ENCODE assay signal across 13 cellular contexts in the genomic region with DNA sequence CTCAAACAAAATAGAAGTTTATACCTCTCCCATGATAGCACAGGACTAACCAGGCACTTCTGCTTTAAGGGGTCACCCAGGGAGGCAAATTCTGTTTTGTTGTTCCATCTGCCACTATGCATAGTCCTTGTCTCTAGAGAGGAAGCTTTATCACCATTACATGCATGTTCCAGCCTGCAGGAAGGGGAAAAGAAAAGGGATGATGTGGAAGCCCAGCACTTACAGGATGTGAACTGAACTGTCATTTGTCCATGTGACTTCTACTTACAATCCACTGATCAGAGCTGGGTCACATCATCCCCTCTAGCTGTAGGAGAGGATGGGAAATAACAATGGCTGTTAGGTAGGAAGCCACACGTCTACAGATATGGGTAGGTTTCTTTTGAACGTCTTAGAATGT.
"Had no signal": no experiment of that assay in that cellular context is flagged by ENCODE, and none has a peak within 500 bp of the region (broad histone marks: within the 10 kb centered on the region; RNA-seq: fewer than 3 reads in every experiment).

No MANE protein-coding gene starts in this region.

- FAIRE-seq: TTC549 had no signal

- H3K4me3 ChIP-seq: cardiac muscle cell, dorsolateral prefrontal cortex, sigmoid colon, testis, upper lobe of left lung had no signal

- H3K4me1 ChIP-seq: sigmoid colon, testis, upper lobe of left lung had no signal

- H3K27me3 ChIP-seq: cardiac muscle cell, dorsolateral prefrontal cortex, sigmoid colon, testis, upper lobe of left lung had no signal

- H3K36me3 ChIP-seq: cardiac muscle cell, neutrophil, sigmoid colon, upper lobe of left lung had no signal

- DNase-seq: activated CD4-positive, alpha-beta T cell treated with anti-CD3 and anti-CD28 coated beads for 36 hours; activated CD4-positive, alpha-beta T cell treated with anti-CD3 and anti-CD28 coated beads, Interleukin-2, amount 50 U/mL, for 48 hours; activated T-cell treated with anti-CD3 and anti-CD28 coated beads for 4 hours; dorsolateral prefrontal cortex; natural killer cell; sigmoid colon; stimulated activated CD4-positive, alpha-beta T cell treated with anti-CD3 and anti-CD28 coated beads, Interleukin-4, amount 100 ng/mL, for 4 hours; testis; upper lobe of left lung had no signal

- H3K9me3 ChIP-seq: neutrophil, sigmoid colon, testis had no signal

- ATAC-seq: natural killer cell, WTC11 had no signal

- H3K27ac ChIP-seq: cardiac muscle cell, dorsolateral prefrontal cortex, neutrophil, sigmoid colon, testis, upper lobe of left lung had no signal
